2 cellular contexts compared by ENCODE assay signal in the genomic region with DNA sequence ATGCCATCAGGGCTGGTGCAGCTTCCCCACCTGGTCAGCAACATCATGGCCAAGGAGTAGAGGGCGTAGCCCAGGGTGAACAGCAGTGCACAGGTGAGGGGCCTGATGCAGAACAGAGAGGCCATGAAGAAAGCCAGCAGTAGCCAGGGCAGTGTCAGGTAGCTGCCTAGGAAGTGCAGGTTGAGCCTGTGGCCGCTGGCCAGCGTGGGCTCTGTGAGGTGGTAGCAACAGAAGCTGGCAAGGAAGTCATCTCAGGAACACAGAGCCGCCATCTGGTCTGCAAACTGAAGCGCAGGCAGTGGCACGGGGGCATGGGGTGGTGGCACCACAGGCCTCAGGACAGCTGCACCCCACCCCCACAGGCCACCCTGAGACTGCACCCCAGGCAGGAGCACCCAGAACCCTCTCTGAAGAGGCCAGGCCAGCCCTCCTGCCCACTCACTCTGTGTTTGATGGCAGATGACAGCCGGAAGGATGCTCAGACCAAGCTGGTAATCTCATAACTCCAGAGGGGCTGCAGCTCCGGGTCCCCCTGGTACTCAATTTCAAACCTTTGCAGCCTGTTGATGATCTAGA.
TF ChIP-seq lines count a peak whose summit lies in the region.

No MANE protein-coding gene starts in this region.

TF ChIP-seq in K562, 482 proteins besides CTCF, POLR2A, EP300 and RAD21 (continued from another document and continues in another):
- peak; percentile 39; the same call in 1 of the 2 replicates for TF ChIP-seq POLR2G (IDR thresholded peaks at IDR 0.05; ENCODE audit: low read depth, low read length)
- TF ChIP-seq SUPT5H (IDR thresholded peaks at IDR 0.05): no peak
- no peak for TF ChIP-seq SFPQ (IDR thresholded peaks at IDR 0.05; ENCODE audit: low read depth, low read length)
- 0 out of 2 replicates have a peak, but pooled peaks have one; percentile 8 for TF ChIP-seq ZNF133 (CRISPR knock-in tag; IDR thresholded peaks at IDR 0.05)
- TF ChIP-seq FOSL1 (tag; conservative IDR thresholded peaks at IDR 0.05): no peak
- 0 out of 2 replicates have a peak, but pooled peaks have one; percentile 60 for TF ChIP-seq TAF15 (IDR thresholded peaks at IDR 0.05; ENCODE audit: low read depth, low read length)
- TF ChIP-seq, protein P1, sequence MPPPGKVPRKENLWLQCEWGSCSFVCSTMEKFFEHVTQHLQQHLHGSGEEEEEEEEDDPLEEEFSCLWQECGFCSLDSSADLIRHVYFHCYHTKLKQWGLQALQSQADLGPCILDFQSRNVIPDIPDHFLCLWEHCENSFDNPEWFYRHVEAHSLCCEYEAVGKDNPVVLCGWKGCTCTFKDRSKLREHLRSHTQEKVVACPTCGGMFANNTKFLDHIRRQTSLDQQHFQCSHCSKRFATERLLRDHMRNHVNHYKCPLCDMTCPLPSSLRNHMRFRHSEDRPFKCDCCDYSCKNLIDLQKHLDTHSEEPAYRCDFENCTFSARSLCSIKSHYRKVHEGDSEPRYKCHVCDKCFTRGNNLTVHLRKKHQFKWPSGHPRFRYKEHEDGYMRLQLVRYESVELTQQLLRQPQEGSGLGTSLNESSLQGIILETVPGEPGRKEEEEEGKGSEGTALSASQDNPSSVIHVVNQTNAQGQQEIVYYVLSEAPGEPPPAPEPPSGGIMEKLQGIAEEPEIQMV (tag; conservative IDR thresholded peaks at IDR 0.05; ENCODE audit: low read depth): no peak
- 0 out of 2 replicates have a peak, but pooled peaks have one; percentile 53 for TF ChIP-seq TCF7 (IDR thresholded peaks at IDR 0.05; ENCODE audit: borderline replicate concordance)
- 0 out of 2 replicates have a peak, but pooled peaks have one; percentile 70 for TF ChIP-seq MED1 (CRISPR knock-in tag; IDR thresholded peaks at IDR 0.05; ENCODE audit: borderline replicate concordance)
- TF ChIP-seq ESRRB (CRISPR knock-in tag; IDR thresholded peaks at IDR 0.05; ENCODE audit: borderline replicate concordance): no peak
- TF ChIP-seq, protein P2, sequence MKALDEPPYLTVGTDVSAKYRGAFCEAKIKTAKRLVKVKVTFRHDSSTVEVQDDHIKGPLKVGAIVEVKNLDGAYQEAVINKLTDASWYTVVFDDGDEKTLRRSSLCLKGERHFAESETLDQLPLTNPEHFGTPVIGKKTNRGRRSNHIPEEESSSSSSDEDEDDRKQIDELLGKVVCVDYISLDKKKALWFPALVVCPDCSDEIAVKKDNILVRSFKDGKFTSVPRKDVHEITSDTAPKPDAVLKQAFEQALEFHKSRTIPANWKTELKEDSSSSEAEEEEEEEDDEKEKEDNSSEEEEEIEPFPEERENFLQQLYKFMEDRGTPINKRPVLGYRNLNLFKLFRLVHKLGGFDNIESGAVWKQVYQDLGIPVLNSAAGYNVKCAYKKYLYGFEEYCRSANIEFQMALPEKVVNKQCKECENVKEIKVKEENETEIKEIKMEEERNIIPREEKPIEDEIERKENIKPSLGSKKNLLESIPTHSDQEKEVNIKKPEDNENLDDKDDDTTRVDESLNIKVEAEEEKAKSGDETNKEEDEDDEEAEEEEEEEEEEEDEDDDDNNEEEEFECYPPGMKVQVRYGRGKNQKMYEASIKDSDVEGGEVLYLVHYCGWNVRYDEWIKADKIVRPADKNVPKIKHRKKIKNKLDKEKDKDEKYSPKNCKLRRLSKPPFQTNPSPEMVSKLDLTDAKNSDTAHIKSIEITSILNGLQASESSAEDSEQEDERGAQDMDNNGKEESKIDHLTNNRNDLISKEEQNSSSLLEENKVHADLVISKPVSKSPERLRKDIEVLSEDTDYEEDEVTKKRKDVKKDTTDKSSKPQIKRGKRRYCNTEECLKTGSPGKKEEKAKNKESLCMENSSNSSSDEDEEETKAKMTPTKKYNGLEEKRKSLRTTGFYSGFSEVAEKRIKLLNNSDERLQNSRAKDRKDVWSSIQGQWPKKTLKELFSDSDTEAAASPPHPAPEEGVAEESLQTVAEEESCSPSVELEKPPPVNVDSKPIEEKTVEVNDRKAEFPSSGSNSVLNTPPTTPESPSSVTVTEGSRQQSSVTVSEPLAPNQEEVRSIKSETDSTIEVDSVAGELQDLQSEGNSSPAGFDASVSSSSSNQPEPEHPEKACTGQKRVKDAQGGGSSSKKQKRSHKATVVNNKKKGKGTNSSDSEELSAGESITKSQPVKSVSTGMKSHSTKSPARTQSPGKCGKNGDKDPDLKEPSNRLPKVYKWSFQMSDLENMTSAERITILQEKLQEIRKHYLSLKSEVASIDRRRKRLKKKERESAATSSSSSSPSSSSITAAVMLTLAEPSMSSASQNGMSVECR (CRISPR knock-in tag; IDR thresholded peaks at IDR 0.05): peak; percentile 32; the same call in 1 of the 2 replicates
- TF ChIP-seq ETV6 (IDR thresholded peaks at IDR 0.05; ENCODE audit: borderline replicate concordance in 1 of 2, low read depth in 2 of 2, low read length in 1 of 2): no peak
- no peak for TF ChIP-seq ETV6 (CRISPR knock-in tag; IDR thresholded peaks at IDR 0.05; ENCODE audit: borderline replicate concordance)
- no peak for TF ChIP-seq TEAD4 (IDR thresholded peaks at IDR 0.05; ENCODE audit: low read length)
- TF ChIP-seq TEAD4 (CRISPR knock-in tag; IDR thresholded peaks at IDR 0.05; ENCODE audit: borderline replicate concordance): peak; percentile 80; the same call in 1 of the 2 replicates
- TF ChIP-seq CBFB (CRISPR knock-in tag; IDR thresholded peaks at IDR 0.05): 0 out of 2 replicates have a peak, but pooled peaks have one; percentile 1
- TF ChIP-seq ZNF143 (CRISPR knock-in tag; IDR thresholded peaks at IDR 0.05): peak; percentile 17; the same call in 1 of the 2 replicates
- TF ChIP-seq CCAR2 (IDR thresholded peaks at IDR 0.05; ENCODE audit: low read depth, low read length): no peak
- TF ChIP-seq HIVEP1 (CRISPR knock-in tag; IDR thresholded peaks at IDR 0.05): no peak
- TF ChIP-seq IRF2 (CRISPR knock-in tag; IDR thresholded peaks at IDR 0.05): 0 out of 2 replicates have a peak, but pooled peaks have one; percentile 54
- TF ChIP-seq NR2C2 (CRISPR knock-in tag; IDR thresholded peaks at IDR 0.05): peak; percentile 21; the same call in 1 of the 2 replicates
- TF ChIP-seq NR2C2 (tag; IDR thresholded peaks at IDR 0.05): no peak

TF ChIP-seq in HepG2, 621 proteins besides CTCF, POLR2A, EP300 and RAD21:
- TF ChIP-seq, protein P3, sequence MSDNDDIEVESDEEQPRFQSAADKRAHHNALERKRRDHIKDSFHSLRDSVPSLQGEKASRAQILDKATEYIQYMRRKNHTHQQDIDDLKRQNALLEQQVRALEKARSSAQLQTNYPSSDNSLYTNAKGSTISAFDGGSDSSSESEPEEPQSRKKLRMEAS (IDR thresholded peaks at IDR 0.05): no peak
- no peak for TF ChIP-seq CREM (IDR thresholded peaks at IDR 0.05)
- no peak for TF ChIP-seq CREM (CRISPR knock-in tag; IDR thresholded peaks at IDR 0.05)
- TF ChIP-seq BHLHE40 (IDR thresholded peaks at IDR 0.05; ENCODE audit: low read length): no peak
- no peak for TF ChIP-seq ZNF788 (CRISPR knock-in tag; IDR thresholded peaks at IDR 0.05; ENCODE audit: borderline replicate concordance)
- no peak for TF ChIP-seq PAX8 (CRISPR knock-in tag; IDR thresholded peaks at IDR 0.05; ENCODE audit: borderline replicate concordance)
- no peak for TF ChIP-seq KDM5A (IDR thresholded peaks at IDR 0.05; ENCODE audit: borderline replicate concordance, low read length)
- TF ChIP-seq TMF1 (CRISPR knock-in tag; IDR thresholded peaks at IDR 0.05; ENCODE audit: low read depth): no peak
- TF ChIP-seq ZEB1 (IDR thresholded peaks at IDR 0.05; ENCODE audit: insufficient replicate concordance, low read depth): no peak
- TF ChIP-seq, protein P4, sequence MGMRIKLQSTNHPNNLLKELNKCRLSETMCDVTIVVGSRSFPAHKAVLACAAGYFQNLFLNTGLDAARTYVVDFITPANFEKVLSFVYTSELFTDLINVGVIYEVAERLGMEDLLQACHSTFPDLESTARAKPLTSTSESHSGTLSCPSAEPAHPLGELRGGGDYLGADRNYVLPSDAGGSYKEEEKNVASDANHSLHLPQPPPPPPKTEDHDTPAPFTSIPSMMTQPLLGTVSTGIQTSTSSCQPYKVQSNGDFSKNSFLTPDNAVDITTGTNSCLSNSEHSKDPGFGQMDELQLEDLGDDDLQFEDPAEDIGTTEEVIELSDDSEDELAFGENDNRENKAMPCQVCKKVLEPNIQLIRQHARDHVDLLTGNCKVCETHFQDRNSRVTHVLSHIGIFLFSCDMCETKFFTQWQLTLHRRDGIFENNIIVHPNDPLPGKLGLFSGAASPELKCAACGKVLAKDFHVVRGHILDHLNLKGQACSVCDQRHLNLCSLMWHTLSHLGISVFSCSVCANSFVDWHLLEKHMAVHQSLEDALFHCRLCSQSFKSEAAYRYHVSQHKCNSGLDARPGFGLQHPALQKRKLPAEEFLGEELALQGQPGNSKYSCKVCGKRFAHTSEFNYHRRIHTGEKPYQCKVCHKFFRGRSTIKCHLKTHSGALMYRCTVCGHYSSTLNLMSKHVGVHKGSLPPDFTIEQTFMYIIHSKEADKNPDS (CRISPR knock-in tag; IDR thresholded peaks at IDR 0.05): no peak
- no peak for TF ChIP-seq TERF1 (CRISPR knock-in tag; IDR thresholded peaks at IDR 0.05)
- TF ChIP-seq ZNF431 (CRISPR knock-in tag; IDR thresholded peaks at IDR 0.05; ENCODE audit: borderline replicate concordance, low read depth): no peak
- TF ChIP-seq ONECUT2 (CRISPR knock-in tag; IDR thresholded peaks at IDR 0.05): no peak
